Comparison of ENCODE assay signal across 13 cellular contexts in the genomic region with DNA sequence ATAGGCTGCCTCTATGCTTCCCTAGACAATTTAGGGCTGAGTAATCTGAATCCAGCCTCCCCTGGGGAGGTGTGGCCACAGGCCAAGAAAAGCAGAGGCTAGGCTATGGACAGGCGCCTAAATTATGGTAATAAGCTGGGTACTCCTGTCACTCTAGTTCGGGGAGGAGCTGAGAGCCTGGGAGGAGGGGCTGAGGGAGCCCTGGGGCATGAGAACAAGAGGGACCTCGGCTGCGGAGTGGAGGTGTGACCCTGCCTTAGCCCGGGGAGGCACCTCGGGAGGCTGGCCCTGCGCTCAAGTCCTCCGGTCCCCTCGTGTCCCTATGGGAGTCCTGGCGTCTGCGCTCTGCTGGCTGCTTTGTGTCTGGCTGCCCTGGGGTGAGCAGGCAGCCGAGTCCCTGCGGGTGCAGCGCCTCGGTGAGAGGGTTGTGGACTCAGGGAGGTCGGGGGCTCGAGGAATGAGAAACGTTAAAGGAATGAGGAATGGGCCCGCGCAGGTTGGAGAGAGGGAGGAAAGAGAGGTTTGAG. TPM values are rescaled to one million over a fixed set of nuclear protein-coding genes. Genes with fewer than 3 reads are reported as not detected.
DNase-seq lines count a peak whose midpoint lies in the region; ATAC-seq and TF ChIP-seq lines count a peak whose summit lies in the region.
"Had no signal": no experiment of that assay in that cellular context is flagged by ENCODE, and none has a peak within 500 bp of the region (broad histone marks: within the 10 kb centered on the region; RNA-seq: fewer than 3 reads in every experiment).

A gene with protein sequence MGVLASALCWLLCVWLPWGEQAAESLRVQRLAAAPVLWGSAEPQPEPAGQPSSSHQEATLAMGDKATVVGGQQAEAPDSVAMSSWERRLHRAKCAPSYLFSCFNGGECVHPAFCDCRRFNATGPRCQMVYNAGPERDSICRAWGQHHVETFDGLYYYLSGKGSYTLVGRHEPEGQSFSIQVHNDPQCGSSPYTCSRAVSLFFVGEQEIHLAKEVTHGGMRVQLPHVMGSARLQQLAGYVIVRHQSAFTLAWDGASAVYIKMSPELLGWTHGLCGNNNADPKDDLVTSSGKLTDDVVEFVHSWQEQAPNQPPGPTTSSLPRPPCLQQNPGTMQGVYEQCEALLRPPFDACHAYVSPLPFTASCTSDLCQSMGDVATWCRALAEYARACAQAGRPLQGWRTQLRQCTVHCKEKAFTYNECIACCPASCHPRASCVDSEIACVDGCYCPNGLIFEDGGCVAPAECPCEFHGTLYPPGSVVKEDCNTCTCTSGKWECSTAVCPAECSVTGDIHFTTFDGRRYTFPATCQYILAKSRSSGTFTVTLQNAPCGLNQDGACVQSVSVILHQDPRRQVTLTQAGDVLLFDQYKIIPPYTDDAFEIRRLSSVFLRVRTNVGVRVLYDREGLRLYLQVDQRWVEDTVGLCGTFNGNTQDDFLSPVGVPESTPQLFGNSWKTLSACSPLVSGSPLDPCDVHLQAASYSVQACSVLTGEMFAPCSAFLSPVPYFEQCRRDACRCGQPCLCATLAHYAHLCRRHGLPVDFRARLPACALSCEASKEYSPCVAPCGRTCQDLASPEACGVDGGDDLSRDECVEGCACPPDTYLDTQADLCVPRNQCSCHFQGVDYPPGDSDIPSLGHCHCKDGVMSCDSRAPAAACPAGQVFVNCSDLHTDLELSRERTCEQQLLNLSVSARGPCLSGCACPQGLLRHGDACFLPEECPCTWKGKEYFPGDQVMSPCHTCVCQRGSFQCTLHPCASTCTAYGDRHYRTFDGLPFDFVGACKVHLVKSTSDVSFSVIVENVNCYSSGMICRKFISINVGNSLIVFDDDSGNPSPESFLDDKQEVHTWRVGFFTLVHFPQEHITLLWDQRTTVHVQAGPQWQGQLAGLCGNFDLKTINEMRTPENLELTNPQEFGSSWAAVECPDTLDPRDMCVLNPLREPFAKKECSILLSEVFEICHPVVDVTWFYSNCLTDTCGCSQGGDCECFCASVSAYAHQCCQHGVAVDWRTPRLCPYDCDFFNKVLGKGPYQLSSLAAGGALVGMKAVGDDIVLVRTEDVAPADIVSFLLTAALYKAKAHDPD (N-terminal part only) (plus strand): TSS at position 209 of the 527 bp plus-strand sequence. CDS start 114 bp downstream, at position 323.

- H3K4me3 ChIP-seq in DND-41 (ENCODE audit: low read depth in 1 of 2, low read length in 2 of 2) = no peak within 1 kb of the TSS
- H3K4me3 ChIP-seq: colonic mucosa had no signal

- no peak for ATAC-seq in DND-41 (ENCODE audit: insufficient read depth, low read depth)
- ATAC-seq in HG02623 (IDR thresholded peaks at IDR 0.05; ENCODE audit: unreplicated experiment) = no peak
- ATAC-seq in GM19035 (IDR thresholded peaks at IDR 0.05; ENCODE audit: unreplicated experiment) = no peak
- no peak for ATAC-seq in GM21825 (IDR thresholded peaks at IDR 0.05; ENCODE audit: unreplicated experiment)
- ATAC-seq: naive thymus-derived CD8-positive, alpha-beta T cell had no signal

- no peak for TF ChIP-seq CTCF in DND-41 (IDR thresholded peaks at IDR 0.05; ENCODE audit: borderline replicate concordance, extremely low read depth, low read length, poor library complexity, severe bottlenecking)

- H3K9me3 ChIP-seq in DND-41 (ENCODE audit: insufficient read depth, low read length, severe bottlenecking) = no peaks in the 10 kb centered on the region
- H3K9me3 ChIP-seq: colonic mucosa had no signal

- no peak within 1 kb of the TSS for H3K4me2 ChIP-seq in DND-41 (ENCODE audit: insufficient read depth, low read length)

- no peak for DNase-seq in DND-41
- DNase-seq in NCI-H128 (lab: John Stamatoyannopoulos, UW; ENCODE audit: unreplicated experiment) = peak; percentile 64
- peak; percentile 85 for DNase-seq in SK-N-DZ (ENCODE audit: low spot score)
- peak; percentile 34 for DNase-seq in kidney tubule cell (ENCODE audit: low spot score)
- DNase-seq in MV-4-11 (lab: John Stamatoyannopoulos, UW) = no peak
- DNase-seq: activated T-cell treated with anti-CD3 and anti-CD28 coated beads, Interleukin-2, amount 50 U/mL, for 1 hour; CD4-positive, alpha-beta memory T cell; colonic mucosa; HFFc6; naive thymus-derived CD8-positive, alpha-beta T cell had no signal

- peaks cover 3% of the 10 kb centered on the region for H3K27me3 ChIP-seq in DND-41 (ENCODE audit: insufficient read depth, low read length, poor library complexity)

- H3K27ac ChIP-seq in DND-41 (ENCODE audit: low read length) = no peak within 1 kb of the TSS
- H3K27ac ChIP-seq: colonic mucosa had no signal

- H4K20me1 ChIP-seq in DND-41 (ENCODE audit: insufficient read depth, low read length) = no peaks in the 10 kb centered on the region; the same call in 1 of the 2 replicates

- H3K36me3 ChIP-seq in DND-41 (ENCODE audit: insufficient read depth, low read length) = no peaks in the 10 kb centered on the region
- H3K36me3 ChIP-seq: colonic mucosa had no signal

- no peaks in the 10 kb centered on the region for H3K4me1 ChIP-seq in DND-41 (ENCODE audit: insufficient read depth, low read length)
- H3K4me1 ChIP-seq: colonic mucosa had no signal

- no peak within 1 kb of the TSS for H3K9ac ChIP-seq in DND-41 (ENCODE audit: low read depth, low read length)

- no peaks in the 10 kb centered on the region for H3K79me2 ChIP-seq in DND-41 (ENCODE audit: insufficient read depth, low read length)

- 0 out of 2 replicates have a peak within 1 kb of the TSS, but pooled peaks have one; percentile 26 for H2AFZ ChIP-seq in DND-41 (ENCODE audit: low read depth, low read length)

RNA-seq across cellular contexts. Expression of the gene that starts here (rescaled TPM):
- 2.3 and 6.1 TPM in 2 replicates for polyA plus RNA-seq in SK-N-DZ (2014; cell fraction: cytosol; rRNA removed)
- 8.0 and 9.8 TPM in 2 replicates for polyA plus RNA-seq in SK-N-DZ (2014; cell fraction: nucleus; rRNA removed)
- polyA plus RNA-seq: CD4-positive, alpha-beta memory T cell; naive thymus-derived CD8-positive, alpha-beta T cell had no signal

Comparison
In these comparisons a context has a peak if more than half of its experiments do, and no peak if none do; other contexts are left out.
1. DNase-seq: peak in NCI-H128 (single experiment), SK-N-DZ (single experiment) and kidney tubule cell (single experiment); none in DND-41 (single experiment) and MV-4-11 (single experiment).